8 cellular contexts compared by ENCODE assay signal in genomic region chr2:23926750-23927627, GRCh38. TPM values are rescaled to one million over a fixed set of nuclear protein-coding genes. Genes with fewer than 3 reads are reported as not detected.
DNase-seq lines count a peak whose midpoint lies in the region; ATAC-seq and TF ChIP-seq lines count a peak whose summit lies in the region.

Gene ATAD2B, minus strand, starts transcription at chr2:23927123. Its CDS starts 353 bp downstream, at chr2:23926770.

- peak; percentile 74 for DNase-seq in AG09309 (ENCODE audit: low read depth)
- DNase-seq in NCI-H226: peak; percentile 93
- peak; percentile 96 for DNase-seq in activated B cell treated with CpG ODN at 0.5 μM for 24 hours
- DNase-seq in caudate nucleus (lab: John Stamatoyannopoulos, UW): peak in 60 of 61 donors; percentile 48 to 96 (median 88)
- peak; percentile 94 for DNase-seq in iris pigment epithelial cell (ENCODE audit: low read depth)
- DNase-seq in stimulated activated CD4-positive, alpha-beta T cell treated with anti-CD3 and anti-CD28 coated beads, Interleukin-12 subunit alpha, Interleukin-12 subunit beta, amount 100 ng/mL, for 4 hours: peak; percentile 91

- peak within 1 kb of the TSS; percentile 95 for H3K27ac ChIP-seq in caudate nucleus (ENCODE audit: low read depth, low read length)

- peaks cover 16% of the 10 kb centered on the region for H3K36me3 Mint-ChIP-seq in activated B cell treated with CpG ODN at 0.5 μM for 24 hours (ENCODE audit: low read depth)

- peak; percentile 83 for ATAC-seq in HG03196 (IDR thresholded peaks at IDR 0.05; ENCODE audit: unreplicated experiment)
- ATAC-seq in activated B cell treated with CpG ODN at 0.5 μM for 24 hours (ENCODE audit: low read depth): peak; percentile 79

- H3K4me3 ChIP-seq in AG09309 (ENCODE audit: control insufficient read depth, low read depth, low read length): peak within 1 kb of the TSS; percentile 88

- H3K4me1 Mint-ChIP-seq in activated B cell treated with CpG ODN at 0.5 μM for 24 hours: peaks cover 45% of the 10 kb centered on the region

- H3K4me3 Mint-ChIP-seq in activated B cell treated with CpG ODN at 0.5 μM for 24 hours: peak within 1 kb of the TSS; percentile 97

- intact Hi-C loops in activated B cell treated with CpG ODN at 0.5 μM for 24 hours (cut with micrococcal nuclease): loop anchor here (1.0 to 10.0 kb wide), 11 partner anchors 13 to 1948 kb away; partner anchors contain the start of genes ASXL2, FAM228B, ITSN2 and PFN4

- TF ChIP-seq POLR2A in GM18951 (IDR thresholded peaks at IDR 0.05; ENCODE audit: extremely low read depth, insufficient read depth, insufficient read length): peak; percentile 94

- CTCF ChIA-PET in activated B cell treated with CpG ODN at 0.5 μM for 24 hours (lab: Charles Lee): interaction anchor here (0.6 to 4.7 kb wide), 22 partner anchors 7 to 288 kb away, joined by 3 to 53 read pairs (median 4); partner anchors contain the start of genes SF3B6, TP53I3, UBXN2A and WDCP

- TF ChIP-seq CTCF in AG09309 (IDR thresholded peaks at IDR 0.05; ENCODE audit: control insufficient read depth, insufficient read depth, low read depth, low read length, missing control alignments) (peak; percentile 65), activated B cell treated with CpG ODN at 0.5 μM for 24 hours (IDR thresholded peaks at IDR 0.05) (no peak)

- H3K27ac Mint-ChIP-seq in activated B cell treated with CpG ODN at 0.5 μM for 24 hours: peak within 1 kb of the TSS; percentile 99

- POLR2A ChIA-PET in activated B cell treated with CpG ODN at 0.5 μM for 24 hours (lab: Charles Lee): interaction anchor here (0.6 to 5.9 kb wide), 33 partner anchors 9 to 1951 kb away, joined by 3 to 165 read pairs (median 5); partner anchors contain the start of genes ASXL2, CENPO, FAM228B and FKBP1B

- no peaks in the 10 kb centered on the region for H3K9me3 Mint-ChIP-seq in activated B cell treated with CpG ODN at 0.5 μM for 24 hours

- no peaks in the 10 kb centered on the region for H3K27me3 Mint-ChIP-seq in activated B cell treated with CpG ODN at 0.5 μM for 24 hours

- in situ Hi-C loops in GM18951 (cut with MboI; ENCODE audit: low sequenced_read_pairs, unreplicated experiment): no loop called here

RNA-seq across cellular contexts. Expression of gene ATAD2B, which starts in this region (rescaled TPM):
- 64.5 and 85.5 TPM in 2 replicates for total RNA-seq in activated B cell treated with CpG ODN at 0.5 μM for 24 hours

Comparison
In these comparisons a context has a peak if more than half of its experiments do, and no peak if none do; other contexts are left out.
1. Peak in every context shown above with its lines: DNase-seq, ATAC-seq, H3K4me3 ChIP-seq and H3K27ac ChIP-seq.